9 cellular contexts compared by ENCODE assay signal in genomic region chr5:43010956-43011355, GRCh38. TPM values are rescaled to one million over a fixed set of nuclear protein-coding genes. Genes with fewer than 3 reads are reported as not detected.
DNase-seq lines count a peak whose midpoint lies in the region; ATAC-seq and TF ChIP-seq lines count a peak whose summit lies in the region.
"Had no signal": no experiment of that assay in that cellular context is flagged by ENCODE, and none has a peak within 500 bp of the region (broad histone marks: within the 10 kb centered on the region; RNA-seq: fewer than 3 reads in every experiment).

No MANE protein-coding gene starts in this region.

- H4K20me1 ChIP-seq in OCI-LY7 (ENCODE audit: insufficient read depth, low read length) = no peaks in the 10 kb centered on the region

- BruUV-seq in OCI-LY7 (replicated peaks; lab: Mats Ljungman, UMichigan) = no TSS peak

- H3K79me2 ChIP-seq in OCI-LY7 (ENCODE audit: insufficient read depth, low read depth, low read length) = peaks cover under 1% of the 10 kb centered on the region; the same call in 1 of the 2 replicates

- no peaks in the 10 kb centered on the region for H3K36me3 Mint-ChIP-seq in stimulated activated naive CD8-positive, alpha-beta T cell treated with anti-CD3 and anti-CD28 coated beads, Interleukin-15, Interleukin-2, amounts not matched to agents 100 ng/mL and 50 ng/mL, for 24 hours (ENCODE audit: low read depth)

- H3K36me3 ChIP-seq in OCI-LY7 (ENCODE audit: insufficient read depth, low read length) = no peaks in the 10 kb centered on the region
- no peaks in the 10 kb centered on the region for H3K36me3 ChIP-seq in iPS-15b (ENCODE audit: control insufficient read depth, insufficient read depth, low read length)

- DNase-seq in stimulated activated naive CD8-positive, alpha-beta T cell treated with anti-CD3 and anti-CD28 coated beads, Interleukin-15, Interleukin-2, amounts not matched to agents 100 U/mL and 50 U/mL, for 24 hours = no peak
- DNase-seq in OCI-LY7 (ENCODE audit: low spot score) (no peak), NK-92 (lab: John Stamatoyannopoulos, UW; ENCODE audit: unreplicated experiment) (no peak), lower leg skin (ENCODE audit: low spot score in 2 of 2) (no peak), SKM-1 treated with dmso at 0.1 percent for 144 hours (lab: John Stamatoyannopoulos, UW; ENCODE audit: unreplicated experiment) (no peak)
- no peak for DNase-seq in activated effector memory CD4-positive, alpha-beta T cell treated with Interleukin-2 at 50 U/mL for 16 hours
- DNase-seq: NCI-H446 had no signal

- peaks cover 51% of the 10 kb centered on the region for H3K4me1 Mint-ChIP-seq in stimulated activated naive CD8-positive, alpha-beta T cell treated with anti-CD3 and anti-CD28 coated beads, Interleukin-15, Interleukin-2, amounts not matched to agents 100 ng/mL and 50 ng/mL, for 24 hours (ENCODE audit: low read depth)

- H3K27me3 ChIP-seq in iPS-15b (ENCODE audit: control insufficient read depth, insufficient read depth, low read length) = peaks cover 84% of the 10 kb centered on the region

- no peaks in the 10 kb centered on the region for H3K27me3 Mint-ChIP-seq in stimulated activated naive CD8-positive, alpha-beta T cell treated with anti-CD3 and anti-CD28 coated beads, Interleukin-15, Interleukin-2, amounts not matched to agents 100 ng/mL and 50 ng/mL, for 24 hours

- POLR2A ChIA-PET in OCI-LY7 (lab: Charles Lee) = interaction anchor here (1.0 kb wide), 1 partner anchor 9 kb away, joined by 10 read pairs; no protein-coding TSS in a partner anchor

- H3K27ac ChIP-seq in OCI-LY7 (ENCODE audit: low read depth, low read length, poor library complexity, severe bottlenecking) = peak overlapping the region; percentile 86

- H3K4me3 ChIP-seq in OCI-LY7 (ENCODE audit: low read depth, low read length, poor library complexity, severe bottlenecking) = peak overlapping the region; percentile 70
- H3K4me3 ChIP-seq in iPS-15b (ENCODE audit: low read depth, low read length) = peak overlapping the region; percentile 3
- no peak overlapping the region for H3K4me3 ChIP-seq in lower leg skin (ENCODE audit: low read depth, poor library complexity, severe bottlenecking)

- no peak overlapping the region for H3K9ac ChIP-seq in iPS-15b (ENCODE audit: low read depth, low read length)

- peak overlapping the region; percentile 92 for H3K27ac Mint-ChIP-seq in stimulated activated naive CD8-positive, alpha-beta T cell treated with anti-CD3 and anti-CD28 coated beads, Interleukin-15, Interleukin-2, amounts not matched to agents 100 ng/mL and 50 ng/mL, for 24 hours

- peak overlapping the region; percentile 96 for H3K4me2 ChIP-seq in OCI-LY7 (ENCODE audit: low read length)

- H3K9me3 ChIP-seq in OCI-LY7 (ENCODE audit: low read length) (no peaks in the 10 kb centered on the region), iPS-15b (ENCODE audit: control insufficient read depth, insufficient read depth, low read length) (no peaks in the 10 kb centered on the region)

- peak overlapping the region; percentile 87 for H3K4me3 Mint-ChIP-seq in stimulated activated naive CD8-positive, alpha-beta T cell treated with anti-CD3 and anti-CD28 coated beads, Interleukin-15, Interleukin-2, amounts not matched to agents 100 ng/mL and 50 ng/mL, for 24 hours

- CTCF ChIA-PET in OCI-LY7 (lab: Charles Lee; ENCODE audit: unreplicated experiment) = interaction anchor here (1.0 kb wide), 1 partner anchor 10 kb away, joined by 4 read pairs; no protein-coding TSS in a partner anchor

- ATAC-seq in stimulated activated naive CD8-positive, alpha-beta T cell treated with anti-CD3 and anti-CD28 coated beads, Interleukin-15, Interleukin-2, amounts not matched to agents 100 U/mL and 50 U/mL, for 24 hours = no peak

- no peaks in the 10 kb centered on the region for H3K9me3 Mint-ChIP-seq in stimulated activated naive CD8-positive, alpha-beta T cell treated with anti-CD3 and anti-CD28 coated beads, Interleukin-15, Interleukin-2, amounts not matched to agents 100 ng/mL and 50 ng/mL, for 24 hours

- H3K4me1 ChIP-seq in OCI-LY7 (ENCODE audit: insufficient read depth, low read length, poor library complexity, severe bottlenecking) = peaks cover 45% of the 10 kb centered on the region
- H3K4me1 ChIP-seq in iPS-15b (ENCODE audit: control insufficient read depth, insufficient read depth, low read length) = peaks cover 4% of the 10 kb centered on the region

- no peaks in the 10 kb centered on the region for H3K9me2 ChIP-seq in OCI-LY7 (ENCODE audit: insufficient read depth, low read length)

- TF ChIP-seq POLR2A in lower leg skin (IDR thresholded peaks at IDR 0.05) = no peak

- intact Hi-C loops in OCI-LY7 (cut with micrococcal nuclease; ENCODE audit: unreplicated experiment) = loop anchor here (1.0 kb wide), 1 partner anchor 7 kb away; no protein-coding TSS in a partner anchor
- intact Hi-C loops in lower leg skin (cut with DNase I; ENCODE audit: low total_unique reads) = no loop called here

- H2AFZ ChIP-seq in OCI-LY7 (ENCODE audit: low read length) = peak overlapping the region; percentile 27; the same call in 1 of the 2 replicates

- 58 to 65% methylated on average over 3 of the region's 3 CpGs for WGBS in lower leg skin, 2 donors

- peak; percentile 9; the same call in 1 of the 2 replicates for TF ChIP-seq CTCF in OCI-LY7 (conservative IDR thresholded peaks at IDR 0.05; ENCODE audit: low read length)
- TF ChIP-seq CTCF in lower leg skin (IDR thresholded peaks at IDR 0.05) = no peak

RNA-seq across cellular contexts. Expression of gene ANXA2R, which starts 29.2 kb away (rescaled TPM):
- 13.5 and 15.4 TPM in 2 replicates for total RNA-seq in OCI-LY7 (2014; rRNA removed; shearing (Covaris generic))
- total RNA-seq in OCI-LY7 (2022) (11.4 and 15.1 TPM in 2 replicates), lower leg skin (1 to 10 TPM; 1.1 to 2.7 (median 2.4) TPM)
